2 cellular contexts compared by ENCODE assay signal in the genomic region with DNA sequence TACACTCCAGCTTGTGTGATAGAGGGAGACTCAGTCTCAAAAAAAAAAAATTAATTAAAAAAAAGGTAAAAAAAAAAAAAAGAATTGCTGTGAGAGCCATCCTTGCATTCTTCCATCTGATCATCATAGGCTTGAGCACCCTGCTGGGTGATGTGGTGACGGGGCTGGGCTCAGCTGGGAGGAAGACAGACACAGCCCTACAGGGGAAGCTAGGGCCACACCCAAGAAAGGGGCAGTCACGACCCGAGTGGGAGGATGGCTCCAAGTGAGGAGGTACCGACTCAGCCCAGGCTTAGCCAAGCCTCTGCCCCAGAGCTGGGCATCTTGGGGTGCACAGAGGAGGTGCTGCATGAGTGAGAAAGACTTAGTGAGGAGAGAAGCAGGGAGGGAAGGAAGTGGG.
A peak's percentile ranks its signal among the peaks of the same experiment; 100 is the strongest.
TF ChIP-seq lines count a peak whose summit lies in the region.

No MANE protein-coding gene starts in this region.

TF ChIP-seq in HepG2, 621 proteins besides CTCF, POLR2A, EP300 and RAD21:
- TF ChIP-seq DR1 (CRISPR knock-in tag; IDR thresholded peaks at IDR 0.05) = no peak
- no peak for TF ChIP-seq SNAPC2 (CRISPR knock-in tag; IDR thresholded peaks at IDR 0.05)
- 0 out of 2 replicates have a peak, but pooled peaks have one; percentile 3 for TF ChIP-seq RAD51 (IDR thresholded peaks at IDR 0.05; ENCODE audit: borderline replicate concordance)
- no peak for TF ChIP-seq MAZ (IDR thresholded peaks at IDR 0.05; ENCODE audit: borderline replicate concordance, low read depth, low read length)
- no peak for TF ChIP-seq MAZ (CRISPR knock-in tag; IDR thresholded peaks at IDR 0.05; ENCODE audit: low read depth)
- no peak for TF ChIP-seq GTF2F1 (IDR thresholded peaks at IDR 0.05; ENCODE audit: low read length)

TF ChIP-seq in H1, 55 proteins besides CTCF, POLR2A, EP300 and RAD21 (continued from another document):
- no peak for TF ChIP-seq JUN (IDR thresholded peaks at IDR 0.05; ENCODE audit: low read depth, low read length)
